Comparison of ENCODE assay signal across 1 cellular context in genomic region chr6:33208089-33208967, GRCh38.
TF ChIP-seq lines count a peak whose summit lies in the region.

TSS of gene RING1 (plus strand) at chr6:33208500. CDS start at chr6:33208823, 323 bp downstream.

TF ChIP-seq in K562, 482 proteins besides CTCF, POLR2A, EP300 and RAD21 (continued from another document and continues in another):
- TF ChIP-seq MTA2 (IDR thresholded peaks at IDR 0.05; ENCODE audit: low read depth) (peak; percentile 64), NFIC (IDR thresholded peaks at IDR 0.05) (peak; percentile 71), E2F3 (CRISPR knock-in tag; IDR thresholded peaks at IDR 0.05) (peak; percentile 90), NR1H2 (CRISPR knock-in tag; IDR thresholded peaks at IDR 0.05) (peak; percentile 94; the same call in 1 of the 2 replicates), THRB (CRISPR knock-in tag; conservative IDR thresholded peaks at IDR 0.05) (no peak), ERF (CRISPR knock-in tag; IDR thresholded peaks at IDR 0.05) (peak; percentile 94), ZNF395 (CRISPR knock-in tag; IDR thresholded peaks at IDR 0.05) (peak; percentile 87), ZNF780A (CRISPR knock-in tag; IDR thresholded peaks at IDR 0.05) (0 out of 2 replicates have a peak, but pooled peaks have one; percentile 11), NEUROD1 (IDR thresholded peaks at IDR 0.05; ENCODE audit: borderline replicate concordance, low read depth, low read length, partially characterized antibody) (no peak), CC2D1A (IDR thresholded peaks at IDR 0.05) (peak; percentile 76; the same call in 1 of the 2 replicates), PRMT5 (CRISPR knock-in tag; IDR thresholded peaks at IDR 0.05) (no peak), ATF3 (IDR thresholded peaks at IDR 0.05) (peak; percentile 66), ATF3 (CRISPR knock-in tag; conservative IDR thresholded peaks at IDR 0.05) (peak; percentile 90), SMAD4 (CRISPR knock-in tag; conservative IDR thresholded peaks at IDR 0.05) (peak; percentile 70), KAT7 (CRISPR knock-in tag; IDR thresholded peaks at IDR 0.05; ENCODE audit: borderline replicate concordance) (peak; percentile 95), TEAD1 (CRISPR knock-in tag; IDR thresholded peaks at IDR 0.05) (peak in 1 of 2 experiments; percentile 28; a peak in 1 of 4 replicates), NFATC3 (IDR thresholded peaks at IDR 0.05) (no peak), SPI1 (IDR thresholded peaks at IDR 0.05; ENCODE audit: borderline replicate concordance, low read depth, low read length) (no peak), CBX5 (IDR thresholded peaks at IDR 0.05; ENCODE audit: borderline replicate concordance, low read depth) (no peak), CREB1 (IDR thresholded peaks at IDR 0.05) (peak; percentile 96), CREB1 (CRISPR knock-in tag; IDR thresholded peaks at IDR 0.05) (peak; percentile 98), HMBOX1 (IDR thresholded peaks at IDR 0.05) (no peak), USF1 (CRISPR knock-in tag; IDR thresholded peaks at IDR 0.05) (no peak), PHF21A (IDR thresholded peaks at IDR 0.05; ENCODE audit: borderline replicate concordance, low read depth) (peak; percentile 74; the same call in 1 of the 2 replicates), ZNF740 (CRISPR knock-in tag; IDR thresholded peaks at IDR 0.05) (peak; percentile 79), ZNF740 (tag; IDR thresholded peaks at IDR 0.05) (peak in 1 of 2 experiments; percentile 83; a peak in 2 of 4 replicates), ZNF24 (IDR thresholded peaks at IDR 0.05) (peak; percentile 9; the same call in 1 of the 2 replicates), ZBTB2 (IDR thresholded peaks at IDR 0.05) (peak; percentile 93), GATA2 (CRISPR knock-in tag; IDR thresholded peaks at IDR 0.05) (no peak), GTF2A2 (tag; IDR thresholded peaks at IDR 0.05) (peak; percentile 61; the same call in 1 of the 2 replicates), TAF9B (IDR thresholded peaks at IDR 0.05; ENCODE audit: partially characterized antibody) (peak; percentile 64), GTF3C2 (IDR thresholded peaks at IDR 0.05; ENCODE audit: borderline replicate concordance, extremely low read depth, insufficient read length) (no peak), CXXC5 (CRISPR knock-in tag; IDR thresholded peaks at IDR 0.05) (peak; percentile 94), JUND (IDR thresholded peaks at IDR 0.05; ENCODE audit: borderline replicate concordance, low read depth, low read length) (peak; percentile 86), JUND (tag; IDR thresholded peaks at IDR 0.05; ENCODE audit: borderline replicate concordance, low read depth, low read length) (peak; percentile 75; the same call in 1 of the 3 replicates), GMEB1 (CRISPR knock-in tag; IDR thresholded peaks at IDR 0.05) (peak; percentile 88), ZNF197 (CRISPR knock-in tag; IDR thresholded peaks at IDR 0.05; ENCODE audit: low read depth) (peak; percentile 60; the same call in 1 of the 2 replicates), HNRNPUL1 (IDR thresholded peaks at IDR 0.05; ENCODE audit: low read length) (no peak), ZNF280B (CRISPR knock-in tag; IDR thresholded peaks at IDR 0.05) (no peak), LARP7 (IDR thresholded peaks at IDR 0.05) (no peak), PCBP1 (IDR thresholded peaks at IDR 0.05; ENCODE audit: low read depth, low read length, poor library complexity, severe bottlenecking) (peak; percentile 3), ZNF785 (CRISPR knock-in tag; IDR thresholded peaks at IDR 0.05) (no peak), NR2C2 (CRISPR knock-in tag; IDR thresholded peaks at IDR 0.05) (peak; percentile 67), NR2C2 (tag; IDR thresholded peaks at IDR 0.05) (peak; percentile 65; the same call in 1 of the 2 replicates), FOXP1 (CRISPR knock-in tag; IDR thresholded peaks at IDR 0.05) (peak; percentile 36; the same call in 1 of the 2 replicates), PHF8 (IDR thresholded peaks at IDR 0.05; ENCODE audit: borderline replicate concordance, low read length) (peak; percentile 97), UBTF (IDR thresholded peaks at IDR 0.05; ENCODE audit: borderline replicate concordance in 1 of 2, low read depth in 2 of 2, low read length in 2 of 2) (peak in 1 of 2 experiments; percentile 19; a peak in 1 of 4 replicates), SIN3B (IDR thresholded peaks at IDR 0.05; ENCODE audit: low read depth) (peak; percentile 86; the same call in 1 of the 2 replicates), STAT5A (IDR thresholded peaks at IDR 0.05; ENCODE audit: borderline replicate concordance, low read length) (no peak)
